ENCODE assay signal across 10 cellular contexts in genomic region chr10:31099664-31100063, GRCh38.
DNase-seq lines count a peak whose midpoint lies in the region; ATAC-seq and TF ChIP-seq lines count a peak whose summit lies in the region.
"Had no signal": no experiment of that assay in that cellular context is flagged by ENCODE, and none has a peak within 500 bp of the region (broad histone marks: within the 10 kb centered on the region; RNA-seq: fewer than 3 reads in every experiment).

No MANE protein-coding gene starts in this region.

- H3K4me3 Mint-ChIP-seq in activated CD4-positive, alpha-beta T cell treated with anti-CD3 and anti-CD28 coated beads for 36 hours, result peak overlapping the region; percentile 17
- H3K4me3 Mint-ChIP-seq in activated CD4-positive, alpha-beta T cell treated with anti-CD3 and anti-CD28 coated beads, Interleukin-2, amount 10 ng/mL, durations not matched to agents 24 days and 14 days, result peak overlapping the region; percentile 45
- H3K4me3 Mint-ChIP-seq: WTC11 had no signal

- H3K4me1 Mint-ChIP-seq in activated CD4-positive, alpha-beta T cell treated with anti-CD3 and anti-CD28 coated beads for 36 hours, result peaks cover 48% of the 10 kb centered on the region
- H3K4me1 Mint-ChIP-seq in activated CD4-positive, alpha-beta T cell treated with anti-CD3 and anti-CD28 coated beads, Interleukin-2, amount 10 ng/mL, durations not matched to agents 24 days and 14 days, result peaks cover 60% of the 10 kb centered on the region
- H3K4me1 Mint-ChIP-seq: WTC11 had no signal

- peaks cover 17% of the 10 kb centered on the region for H3K4me1 ChIP-seq in foreskin keratinocyte

- H3K27me3 ChIP-seq in foreskin keratinocyte, result no peaks in the 10 kb centered on the region

- no peaks in the 10 kb centered on the region for H3K27me3 Mint-ChIP-seq in activated CD4-positive, alpha-beta T cell treated with anti-CD3 and anti-CD28 coated beads for 36 hours
- no peaks in the 10 kb centered on the region for H3K27me3 Mint-ChIP-seq in activated CD4-positive, alpha-beta T cell treated with anti-CD3 and anti-CD28 coated beads, Interleukin-2, amount 10 ng/mL, durations not matched to agents 24 days and 14 days

- intact Hi-C loops in activated CD4-positive, alpha-beta T cell treated with anti-CD3 and anti-CD28 coated beads for 36 hours (cut with DNase I, micrococcal nuclease), result loop anchor here (1.0 to 2.0 kb wide), 5 partner anchors 35 to 398 kb away; partner anchors contain the start of genes ZEB1 (in 1 of the 2) and ZNF438 (in 1 of the 2)
- intact Hi-C loops in activated CD4-positive, alpha-beta T cell treated with anti-CD3 and anti-CD28 coated beads, Interleukin-2, amount 10 ng/mL, durations not matched to agents 24 days and 14 days (cut with micrococcal nuclease), result loop anchor here (1.0 to 5.0 kb wide), 6 partner anchors 67 to 662 kb away; partner anchors contain the start of gene ZEB1

- POLR2A ChIA-PET in activated CD4-positive, alpha-beta T cell treated with anti-CD3 and anti-CD28 coated beads for 36 hours (lab: Charles Lee), result interaction anchor here (0.8 to 1.8 kb wide), 3 partner anchors 16 to 608 kb away, joined by 8 to 14 read pairs (median 9); partner anchors contain the start of gene ZNF438

- no peak for TF ChIP-seq CTCF in foreskin keratinocyte (conservative IDR thresholded peaks at IDR 0.05)

- H3K27ac Mint-ChIP-seq in activated CD4-positive, alpha-beta T cell treated with anti-CD3 and anti-CD28 coated beads for 36 hours, result peak overlapping the region; percentile 73
- H3K27ac Mint-ChIP-seq in activated CD4-positive, alpha-beta T cell treated with anti-CD3 and anti-CD28 coated beads, Interleukin-2, amount 10 ng/mL, durations not matched to agents 24 days and 14 days, result peak overlapping the region; percentile 93
- H3K27ac Mint-ChIP-seq: WTC11 had no signal

- H3K36me3 Mint-ChIP-seq in activated CD4-positive, alpha-beta T cell treated with anti-CD3 and anti-CD28 coated beads for 36 hours (ENCODE audit: low read depth), result no peaks in the 10 kb centered on the region
- no peaks in the 10 kb centered on the region for H3K36me3 Mint-ChIP-seq in activated CD4-positive, alpha-beta T cell treated with anti-CD3 and anti-CD28 coated beads, Interleukin-2, amount 10 ng/mL, durations not matched to agents 24 days and 14 days (ENCODE audit: low read depth)
- H3K36me3 Mint-ChIP-seq: WTC11 had no signal

- peak; percentile 73 for DNase-seq in activated CD4-positive, alpha-beta T cell treated with anti-CD3 and anti-CD28 coated beads for 36 hours
- no peak for DNase-seq in activated CD4-positive, alpha-beta T cell treated with anti-CD3 and anti-CD28 coated beads for 1 hour
- DNase-seq in activated CD4-positive, alpha-beta T cell treated with anti-CD3 and anti-CD28 coated beads, Interleukin-2, amount 10 ng/mL, durations not matched to agents 24 days and 14 days, result peak; percentile 67
- DNase-seq in foreskin keratinocyte, result peak; percentile 87 to 94
- peak; percentile 49 for DNase-seq in stimulated activated CD4-positive, alpha-beta T cell treated with anti-CD3 and anti-CD28 coated beads, Interleukin-4, amount 100 ng/mL, for 24 hours
- DNase-seq in cerebellar cortex (ENCODE audit: low spot score), result no peak
- DNase-seq: NK-92 treated with Interleukin-12 subunit alpha and Interleukin-12 subunit beta, amount 100 ng/mL, for 24 hours had no signal

- no peak overlapping the region for H3K27ac ChIP-seq in foreskin keratinocyte

- CTCF ChIA-PET in activated CD4-positive, alpha-beta T cell treated with anti-CD3 and anti-CD28 coated beads for 36 hours (lab: Charles Lee), result interaction anchor here (0.5 to 1.3 kb wide), 4 partner anchors 14 to 372 kb away, joined by 3 to 4 read pairs (median 3); no protein-coding TSS in a partner anchor

- ATAC-seq in activated CD4-positive, alpha-beta T cell treated with anti-CD3 and anti-CD28 coated beads for 36 hours, result peak; percentile 24
- ATAC-seq in foreskin keratinocyte, result peak; percentile 93
- ATAC-seq in GM18909 (IDR thresholded peaks at IDR 0.05; ENCODE audit: poor library complexity, unreplicated experiment), result no peak
- ATAC-seq in HG02885 (IDR thresholded peaks at IDR 0.05; ENCODE audit: poor library complexity, unreplicated experiment), result no peak
- ATAC-seq: WTC11 had no signal

- H3K9me3 Mint-ChIP-seq in activated CD4-positive, alpha-beta T cell treated with anti-CD3 and anti-CD28 coated beads for 36 hours (ENCODE audit: low read depth), result no peaks in the 10 kb centered on the region
- H3K9me3 Mint-ChIP-seq in activated CD4-positive, alpha-beta T cell treated with anti-CD3 and anti-CD28 coated beads, Interleukin-2, amount 10 ng/mL, durations not matched to agents 24 days and 14 days, result peaks cover 12% of the 10 kb centered on the region
- H3K9me3 Mint-ChIP-seq: WTC11 had no signal

Comparison
In these comparisons a context has a peak if more than half of its experiments do, and no peak if none do; other contexts are left out.
1. DNase-seq: peak in activated CD4-positive, alpha-beta T cell treated with anti-CD3 and anti-CD28 coated beads for 36 hours (single experiment), activated CD4-positive, alpha-beta T cell treated with anti-CD3 and anti-CD28 coated beads, Interleukin-2, amount 10 ng/mL, durations not matched to agents 24 days and 14 days (single experiment), foreskin keratinocyte (2 of 2) and stimulated activated CD4-positive, alpha-beta T cell treated with anti-CD3 and anti-CD28 coated beads, Interleukin-4, amount 100 ng/mL, for 24 hours (single experiment); none in activated CD4-positive, alpha-beta T cell treated with anti-CD3 and anti-CD28 coated beads for 1 hour (single experiment) and cerebellar cortex (single experiment).
2. ATAC-seq: peak in activated CD4-positive, alpha-beta T cell treated with anti-CD3 and anti-CD28 coated beads for 36 hours (single experiment) and foreskin keratinocyte (single experiment); none in GM18909 (single experiment) and HG02885 (single experiment).